In the genomic region with DNA sequence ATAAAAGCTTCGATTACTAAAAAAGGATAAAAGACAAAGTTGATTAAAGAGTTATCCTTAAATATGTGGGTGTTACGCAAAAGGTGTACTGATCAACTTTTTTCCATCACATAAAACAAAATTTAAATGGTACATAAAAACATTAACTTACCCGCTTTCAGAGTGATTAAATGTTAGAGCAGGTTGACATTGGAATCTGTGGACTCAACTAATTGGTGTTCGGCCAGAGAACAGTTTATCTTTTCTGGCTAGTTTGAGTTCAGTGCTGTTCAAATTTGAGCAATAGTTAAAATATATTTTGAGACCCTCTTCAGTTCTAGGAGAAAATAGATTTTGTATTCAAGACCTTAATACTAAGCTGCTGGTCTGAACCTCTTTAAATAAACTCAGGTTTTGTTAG, we compare ENCODE assay signal across 19 cellular contexts. TPM values are rescaled to one million over a fixed set of nuclear protein-coding genes. Genes with fewer than 3 reads are reported as not detected.
DNase-seq lines count a peak whose midpoint lies in the region; ATAC-seq and TF ChIP-seq lines count a peak whose summit lies in the region.
"Had no signal": no experiment of that assay in that cellular context is flagged by ENCODE, and none has a peak within 500 bp of the region (broad histone marks: within the 10 kb centered on the region; RNA-seq: fewer than 3 reads in every experiment).

No MANE protein-coding gene starts in this region.

- peaks cover 13% of the 10 kb centered on the region for H3K9me3 Mint-ChIP-seq in stimulated activated naive CD8-positive, alpha-beta T cell treated with anti-CD3 and anti-CD28 coated beads, Interleukin-15, Interleukin-2, amounts not matched to agents 100 ng/mL and 50 ng/mL, for 24 hours
- peaks cover 21% of the 10 kb centered on the region for H3K9me3 Mint-ChIP-seq in activated naive CD8-positive, alpha-beta T cell treated with anti-CD3 and anti-CD28 coated beads for 36 hours
- peaks cover 0 to 13% (median 2%) of the 10 kb centered on the region in 7 donors for H3K9me3 Mint-ChIP-seq in naive B cell

- intact Hi-C loops in uterus (cut with DNase I; ENCODE audit: low total_unique reads) = no loop called here

- H3K27me3 ChIP-seq in uterus = no peaks in the 10 kb centered on the region
- H3K27me3 ChIP-seq: BLaER1 treated with 17β-estradiol and CSF1 and Interleukin-3, amounts not matched to agents 10 nM and 100 nM; brain microvascular endothelial cell had no signal

- no peak for DNase-seq in stimulated activated naive CD8-positive, alpha-beta T cell treated with anti-CD3 and anti-CD28 coated beads, Interleukin-15, Interleukin-2, amounts not matched to agents 100 U/mL and 50 U/mL, for 24 hours
- no peak for DNase-seq in activated naive CD8-positive, alpha-beta T cell treated with anti-CD3 and anti-CD28 coated beads for 36 hours
- no peak for DNase-seq in naive B cell
- DNase-seq in uterus = no peak
- DNase-seq in NCI-H748 treated with DMSO at 0.1 percent for 48 hours (lab: John Stamatoyannopoulos, UW) = no peak
- no peak for DNase-seq in DMS153 treated with DMSO at 0.1 percent for 48 hours (lab: John Stamatoyannopoulos, UW; ENCODE audit: unreplicated experiment)
- DNase-seq: activated CD4-positive, alpha-beta T cell treated with anti-CD3 and anti-CD28 coated beads for 48 hours; brain microvascular endothelial cell; effector CD4-positive, alpha-beta T cell; HCEC 1CT; KG1; lower lobe of right lung; NCI-H1105; occipital lobe; SHP77 had no signal

- H3K27ac Mint-ChIP-seq in stimulated activated naive CD8-positive, alpha-beta T cell treated with anti-CD3 and anti-CD28 coated beads, Interleukin-15, Interleukin-2, amounts not matched to agents 100 ng/mL and 50 ng/mL, for 24 hours = peak overlapping the region; percentile 37
- H3K27ac Mint-ChIP-seq in activated naive CD8-positive, alpha-beta T cell treated with anti-CD3 and anti-CD28 coated beads for 36 hours = peak overlapping the region; percentile 47
- H3K27ac Mint-ChIP-seq in naive B cell = peak overlapping the region in 5 of 6 donors; percentile 27 to 70 (median 57)

- peaks cover 72% of the 10 kb centered on the region for H3K36me3 Mint-ChIP-seq in stimulated activated naive CD8-positive, alpha-beta T cell treated with anti-CD3 and anti-CD28 coated beads, Interleukin-15, Interleukin-2, amounts not matched to agents 100 ng/mL and 50 ng/mL, for 24 hours (ENCODE audit: low read depth)
- peaks cover 59% of the 10 kb centered on the region for H3K36me3 Mint-ChIP-seq in activated naive CD8-positive, alpha-beta T cell treated with anti-CD3 and anti-CD28 coated beads for 36 hours
- H3K36me3 Mint-ChIP-seq in naive B cell = peaks cover 28 to 45% of the 10 kb centered on the region in 2 donors

- H3K27me3 Mint-ChIP-seq in stimulated activated naive CD8-positive, alpha-beta T cell treated with anti-CD3 and anti-CD28 coated beads, Interleukin-15, Interleukin-2, amounts not matched to agents 100 ng/mL and 50 ng/mL, for 24 hours = no peaks in the 10 kb centered on the region
- H3K27me3 Mint-ChIP-seq in activated naive CD8-positive, alpha-beta T cell treated with anti-CD3 and anti-CD28 coated beads for 36 hours = no peaks in the 10 kb centered on the region
- no peaks in the 10 kb centered on the region for H3K27me3 Mint-ChIP-seq in naive B cell

- no peak for ATAC-seq in stimulated activated naive CD8-positive, alpha-beta T cell treated with anti-CD3 and anti-CD28 coated beads, Interleukin-15, Interleukin-2, amounts not matched to agents 100 U/mL and 50 U/mL, for 24 hours
- no peak for ATAC-seq in naive B cell (ENCODE audit: low read depth in 2 of 2)
- no peak for ATAC-seq in GM21423 (IDR thresholded peaks at IDR 0.05; ENCODE audit: unreplicated experiment)
- ATAC-seq: lower lobe of right lung had no signal

- peak overlapping the region; percentile 30 to 33 for H3K27ac ChIP-seq in uterus
- H3K27ac ChIP-seq: brain microvascular endothelial cell, lower lobe of right lung, skin epidermis had no signal

- no peak for TF ChIP-seq CTCF in uterus (IDR thresholded peaks at IDR 0.05)

- TF ChIP-seq POLR2A in uterus (IDR thresholded peaks at IDR 0.05) = no peak

- H3K4me3 Mint-ChIP-seq in stimulated activated naive CD8-positive, alpha-beta T cell treated with anti-CD3 and anti-CD28 coated beads, Interleukin-15, Interleukin-2, amounts not matched to agents 100 ng/mL and 50 ng/mL, for 24 hours = peak overlapping the region; percentile 27
- no peak overlapping the region for H3K4me3 Mint-ChIP-seq in activated naive CD8-positive, alpha-beta T cell treated with anti-CD3 and anti-CD28 coated beads for 36 hours
- H3K4me3 Mint-ChIP-seq in naive B cell = no peak overlapping the region

- H3K9me3 ChIP-seq in uterus = no peaks in the 10 kb centered on the region
- H3K9me3 ChIP-seq: lower lobe of right lung had no signal

- H3K4me3 ChIP-seq in uterus = no peak overlapping the region
- H3K4me3 ChIP-seq: BLaER1 treated with 17β-estradiol and CSF1 and Interleukin-3, amounts not matched to agents 10 nM and 100 nM; lower lobe of right lung; skin epidermis had no signal

- no peaks in the 10 kb centered on the region for H3K36me3 ChIP-seq in uterus

- no peaks in the 10 kb centered on the region for H3K4me1 ChIP-seq in uterus
- H3K4me1 ChIP-seq: lower lobe of right lung had no signal

- H3K4me1 Mint-ChIP-seq in stimulated activated naive CD8-positive, alpha-beta T cell treated with anti-CD3 and anti-CD28 coated beads, Interleukin-15, Interleukin-2, amounts not matched to agents 100 ng/mL and 50 ng/mL, for 24 hours (ENCODE audit: low read depth) = peaks cover 71% of the 10 kb centered on the region
- peaks cover 53% of the 10 kb centered on the region for H3K4me1 Mint-ChIP-seq in activated naive CD8-positive, alpha-beta T cell treated with anti-CD3 and anti-CD28 coated beads for 36 hours
- peaks cover 10 to 27% (median 11%) of the 10 kb centered on the region in 3 donors for H3K4me1 Mint-ChIP-seq in naive B cell

RNA-seq across cellular contexts. Expression of gene ATM, which starts 56.1 kb away (rescaled TPM):
- 10 to 100 TPM; 65.6 to 65.7 TPM for total RNA-seq in activated naive CD8-positive, alpha-beta T cell treated with anti-CD3 and anti-CD28 coated beads for 36 hours
- 10 to 100 TPM; 36.3 to 68.2 (median 48.4) TPM for polyA plus RNA-seq in naive B cell (ENCODE audit: low read depth in 6 of 6)
- 100 to 1,000 TPM in 2 of 4 donors, 10 to 100 TPM in 2; 51.2 to 196 (median 132) TPM for total RNA-seq in uterus

RNA-seq across cellular contexts. Expression of gene NPAT, which starts 56.5 kb away (rescaled TPM):
- 10 to 100 TPM; 40.4 to 42.5 TPM for total RNA-seq in activated naive CD8-positive, alpha-beta T cell treated with anti-CD3 and anti-CD28 coated beads for 36 hours
- 10 to 100 TPM; 12.7 to 37.5 (median 30.2) TPM for polyA plus RNA-seq in naive B cell (ENCODE audit: low read depth in 6 of 6)
- total RNA-seq in uterus = 10 to 100 TPM; 14.7 to 28.9 (median 21.3) TPM
